Comparison of ENCODE assay signal across 19 cellular contexts in genomic region chr5:90793183-90793582, GRCh38.
A peak's percentile ranks its signal among the peaks of the same experiment; 100 is the strongest.
DNase-seq lines count a peak whose midpoint lies in the region; ATAC-seq, FAIRE-seq and TF ChIP-seq lines count a peak whose summit lies in the region.
"Had no signal": no experiment of that assay in that cellular context is flagged by ENCODE, and none has a peak within 500 bp of the region (broad histone marks: within the 10 kb centered on the region; RNA-seq: fewer than 3 reads in every experiment).

No MANE protein-coding gene starts in this region.

- TF ChIP-seq CTCF in LNCAP (IDR thresholded peaks at IDR 0.05) (peak; percentile 31; the same call in 1 of the 2 replicates), fibroblast of the aortic adventitia (IDR thresholded peaks at IDR 0.05; ENCODE audit: insufficient read depth, low read length) (peak; percentile 6)

- DNase-seq in fibroblast of the aortic adventitia (ENCODE audit: low read depth) (peak; percentile 1), hepatic stellate cell (ENCODE audit: low spot score) (no peak), DMS53 treated with DMSO at 0.1 percent for 48 hours (lab: John Stamatoyannopoulos, UW; ENCODE audit: unreplicated experiment) (no peak)
- DNase-seq: CD4-positive, alpha-beta memory T cell; DMS53; glutamatergic neuron; KG1; left ventricle myocardium inferior; NCI-H1417 treated with DMSO at 0.1 percent for 48 hours; NCI-H526; right cardiac atrium; stimulated activated CD4-positive, alpha-beta T cell treated with anti-CD3 and anti-CD28 coated beads, Interleukin-15, amount 100 ng/mL, for 24 hours; T1000 had no signal

- FAIRE-seq in A204.1 (lab: Jason Lieb, UNC) = peak; percentile 39

- ATAC-seq in SK-N-SH treated with all-trans-retinoic acid at 6 μM for 48 hours (peak; percentile 42; the same call in 2 of the 3 replicates), HG02981 (IDR thresholded peaks at IDR 0.05; ENCODE audit: unreplicated experiment) (no peak), HG03139 (IDR thresholded peaks at IDR 0.05; ENCODE audit: unreplicated experiment) (no peak)
- ATAC-seq: right cardiac atrium had no signal

- no peak overlapping the region for H3K4me3 ChIP-seq in fibroblast of the aortic adventitia (ENCODE audit: low read depth, low read length)
- H3K4me3 ChIP-seq: breast epithelium, left ventricle myocardium inferior had no signal

TF ChIP-seq in SK-N-SH treated with all-trans-retinoic acid at 6 μM for 48 hours, 23 proteins besides CTCF, POLR2A, EP300 and RAD21:
- TF ChIP-seq ZC3H10 (CRISPR knock-in tag; IDR thresholded peaks at IDR 0.05) (no peak), RARB (CRISPR knock-in tag; IDR thresholded peaks at IDR 0.05) (no peak), ISL1 (CRISPR knock-in tag; IDR thresholded peaks at IDR 0.05) (no peak), CSRNP3 (CRISPR knock-in tag; IDR thresholded peaks at IDR 0.05) (no peak), POU6F1 (CRISPR knock-in tag; IDR thresholded peaks at IDR 0.05; ENCODE audit: borderline replicate concordance, low read depth) (no peak), ZNF565 (CRISPR knock-in tag; conservative IDR thresholded peaks at IDR 0.05; ENCODE audit: low read depth) (no peak), ESRRG (CRISPR knock-in tag; IDR thresholded peaks at IDR 0.05) (no peak), BACH2 (CRISPR knock-in tag; IDR thresholded peaks at IDR 0.05; ENCODE audit: borderline replicate concordance) (no peak), CREB5 (CRISPR knock-in tag; IDR thresholded peaks at IDR 0.05; ENCODE audit: low read depth) (no peak), ZNF8 (CRISPR knock-in tag; IDR thresholded peaks at IDR 0.05) (no peak), ARNTL (CRISPR knock-in tag; IDR thresholded peaks at IDR 0.05; ENCODE audit: borderline replicate concordance, low read depth) (no peak), ZNF70 (CRISPR knock-in tag; IDR thresholded peaks at IDR 0.05) (no peak)
